ENCODE assay signal across 27 cellular contexts in the genomic region with DNA sequence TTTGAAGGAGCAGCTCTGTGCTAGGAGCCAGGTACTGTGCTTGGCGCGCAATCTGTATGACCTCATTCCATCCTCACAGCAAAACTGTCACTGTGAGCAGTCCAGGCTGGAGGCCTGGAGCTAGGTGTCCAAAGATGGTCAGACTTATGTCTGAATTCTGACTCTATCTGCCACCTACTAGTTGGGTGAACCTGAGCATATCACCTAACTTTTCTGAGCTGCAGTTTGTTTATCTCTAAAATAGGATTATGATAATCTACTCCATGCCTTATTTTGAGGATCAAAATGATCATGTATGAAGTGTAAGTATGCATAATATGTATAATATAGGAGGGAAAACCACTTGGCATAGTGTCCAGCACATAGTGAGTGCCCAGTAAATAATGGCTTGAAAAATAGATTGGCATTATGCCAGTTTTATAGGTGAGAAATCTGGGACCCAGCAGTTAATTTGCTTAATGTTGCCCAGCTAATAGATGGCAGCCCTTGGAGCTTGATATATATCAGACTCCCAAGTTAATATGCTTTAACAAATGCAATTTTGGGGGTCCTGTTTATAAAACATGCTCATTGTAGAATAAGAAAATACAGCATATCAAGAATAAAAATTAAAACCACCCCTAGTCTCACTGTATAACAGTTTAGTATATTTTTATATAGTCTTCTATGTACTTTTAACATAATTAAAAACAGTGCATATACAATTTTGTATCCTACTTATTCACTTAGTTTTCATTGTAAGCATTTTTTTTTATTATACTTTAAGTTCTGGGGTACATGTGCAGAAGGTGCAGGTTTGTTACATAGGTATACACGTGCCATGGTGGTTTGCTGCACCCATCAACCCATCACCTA. TPM values are rescaled to one million over a fixed set of nuclear protein-coding genes. Genes with fewer than 3 reads are reported as not detected.
"Had no signal": no experiment of that assay in that cellular context is flagged by ENCODE, and none has a peak within 500 bp of the region (broad histone marks: within the 10 kb centered on the region; RNA-seq: fewer than 3 reads in every experiment).

No MANE protein-coding gene starts in this region.

- H3K27ac ChIP-seq: brain microvascular endothelial cell, cardiac muscle cell, Peyer's patch, RWPE1, SJSA1 had no signal

- ATAC-seq: activated T-cell treated with anti-CD3 and anti-CD28 coated beads, Interleukin-2, amount 50 U/mL, for 72 hours; SK-N-SH treated with all-trans-retinoic acid at 6 μM for 48 hours had no signal

- DNase-seq: activated B cell treated with CpG ODN at 0.5 μM for 24 hours; activated CD4-positive, alpha-beta T cell treated with anti-CD3 and anti-CD28 coated beads for 1 hour; activated CD4-positive, alpha-beta T cell treated with anti-CD3 and anti-CD28 coated beads, Interleukin-2, amount 10 ng/mL, durations not matched to agents 24 days and 14 days; activated CD4-positive, alpha-beta T cell treated with anti-CD3 and anti-CD28 coated beads, Interleukin-2, amount 50 U/mL, for 48 hours; activated gamma-delta T cell treated with Interleukin-2 at 50 U/mL for 16 hours; activated naive CD4-positive, alpha-beta T cell treated with anti-CD3 and anti-CD28 coated beads, Interleukin-2, amount 10 ng/mL, durations not matched to agents 7 days and 5 days; activated naive CD8-positive, alpha-beta T cell treated with anti-CD3 and anti-CD28 coated beads for 36 hours; activated T-cell treated with anti-CD3 and anti-CD28 coated beads for 4 hours; activated T-cell treated with anti-CD3 and anti-CD28 coated beads, Interleukin-2, amount 50 U/mL, for 72 hours; brain microvascular endothelial cell; KG1; NCI-H1048; NCI-H146; NCI-H187 treated with DMSO at 0.1 percent for 48 hours; NCI-H2081 treated with DMSO at 0.1 percent for 48 hours; NCI-H446; NCI-H524; NCI-H748 treated with DMSO at 0.1 percent for 48 hours; Peyer's patch; SHP77; SW 1271; T-helper 9 cell had no signal

- H3K4me1 ChIP-seq: Peyer's patch, SJSA1 had no signal

- H3K36me3 ChIP-seq: brain microvascular endothelial cell, cardiac muscle cell, Peyer's patch, SJSA1 had no signal

- H3K4me3 ChIP-seq: cardiac muscle cell, Peyer's patch, SJSA1 had no signal

- H3K9me3 ChIP-seq: Peyer's patch, SJSA1 had no signal

RNA-seq across cellular contexts. Expression of a gene that starts 4.5 kb away (rescaled TPM):
- total RNA-seq: activated CD4-positive, alpha-beta T cell treated with anti-CD3 and anti-CD28 coated beads, Interleukin-2, amount 10 ng/mL, durations not matched to agents 24 days and 14 days; LHCN-M2; SJSA1 had no signal

RNA-seq across cellular contexts. Expression of a gene that starts 31.6 kb away (rescaled TPM):
- total RNA-seq: SJSA1 had no signal

RNA-seq across cellular contexts. Expression of a gene that starts 53.0 kb away (rescaled TPM):
- total RNA-seq: activated B cell treated with CpG ODN at 0.5 μM for 24 hours, cardiac muscle cell, Peyer's patch had no signal
